Comparison of ENCODE assay signal across 15 cellular contexts in genomic region chr10:71029411-71029881, GRCh38.
"Had no signal": no experiment of that assay in that cellular context is flagged by ENCODE, and none has a peak within 500 bp of the region (broad histone marks: within the 10 kb centered on the region; RNA-seq: fewer than 3 reads in every experiment).

No MANE protein-coding gene starts in this region.

- DNase-seq: activated CD4-positive, alpha-beta T cell treated with anti-CD3 and anti-CD28 coated beads for 1 hour; activated CD4-positive, alpha-beta T cell treated with anti-CD3 and anti-CD28 coated beads, Interleukin-2, amount 50 U/mL, for 48 hours; activated CD8-positive, alpha-beta memory T cell treated with anti-CD3 and anti-CD28 coated beads, Interleukin-2, amount 10 ng/mL, durations not matched to agents 7 days and 5 days; activated gamma-delta T cell treated with Interleukin-2 at 50 U/mL for 16 hours; activated T-cell treated with anti-CD3 and anti-CD28 coated beads, Interleukin-2, amount 50 U/mL, for 4 hours; effector memory CD4-positive, alpha-beta T cell; erythroblast; glutamatergic neuron; left lung; right lobe of liver; stimulated activated CD4-positive, alpha-beta T cell treated with anti-CD3 and anti-CD28 coated beads, Interleukin-2, amount 100 ng/mL, for 24 hours; stimulated activated naive CD4-positive, alpha-beta T cell; T-helper 9 cell; upper lobe of left lung had no signal

- H3K27me3 ChIP-seq: left lung, right lobe of liver, upper lobe of left lung had no signal

- H3K27ac ChIP-seq: left lung, parathyroid adenoma, right lobe of liver, upper lobe of left lung had no signal

- H3K9ac ChIP-seq: parathyroid adenoma had no signal

- H3K36me3 ChIP-seq: left lung, right lobe of liver, upper lobe of left lung had no signal

- H3K4me3 ChIP-seq: left lung, right lobe of liver, upper lobe of left lung had no signal

- H3K9me3 ChIP-seq: left lung, right lobe of liver, upper lobe of left lung had no signal

- H3K4me1 ChIP-seq: left lung, parathyroid adenoma, right lobe of liver, upper lobe of left lung had no signal

- H2AFZ ChIP-seq: parathyroid adenoma had no signal
